In the genomic region with DNA sequence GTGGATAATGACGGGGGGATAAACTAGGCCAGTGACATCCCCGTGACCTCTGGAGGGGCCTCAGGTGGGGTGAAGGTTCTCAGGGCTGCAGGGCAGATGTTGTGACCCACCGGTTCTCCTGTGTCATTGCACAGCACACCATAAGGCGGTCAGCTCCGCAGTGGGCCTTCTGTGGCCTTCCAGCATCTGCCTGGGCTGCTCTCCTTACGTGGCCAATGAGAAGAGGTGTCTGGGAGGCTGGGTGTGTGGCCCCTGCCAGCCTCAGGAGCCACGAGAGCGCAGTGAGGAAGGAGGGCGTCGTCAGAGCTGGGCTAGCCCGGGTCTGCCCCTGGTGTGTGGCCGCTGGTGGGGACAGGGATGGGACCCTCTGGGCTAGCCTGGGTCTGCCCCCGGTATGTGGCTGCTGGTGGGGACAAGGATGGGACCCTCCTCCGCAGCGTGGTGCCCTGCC, we compare ENCODE assay signal across 10 cellular contexts. TPM values are rescaled to one million over a fixed set of nuclear protein-coding genes. Genes with fewer than 3 reads are reported as not detected.
"Had no signal": no experiment of that assay in that cellular context is flagged by ENCODE, and none has a peak within 500 bp of the region (broad histone marks: within the 10 kb centered on the region; RNA-seq: fewer than 3 reads in every experiment).

No MANE protein-coding gene starts in this region.

- H3K36me3 ChIP-seq: adrenal gland, neutrophil had no signal

- H3K27ac ChIP-seq: body of pancreas, neutrophil had no signal

- H3K4me1 ChIP-seq: body of pancreas had no signal

- H3K9me3 ChIP-seq: adrenal gland, body of pancreas, neutrophil had no signal

- H3K27me3 ChIP-seq: adrenal gland had no signal

- H3K4me3 ChIP-seq: adrenal gland, body of pancreas, lung had no signal

- DNase-seq: activated naive CD4-positive, alpha-beta T cell treated with anti-CD3 and anti-CD28 coated beads, Interleukin-2, amount 10 ng/mL, durations not matched to agents 7 days and 5 days; stimulated activated naive CD8-positive, alpha-beta T cell treated with anti-CD3 and anti-CD28 coated beads, Interleukin-15, amount 100 ng/mL, for 72 hours; T-helper 2 cell had no signal

- ATAC-seq: activated CD4-positive, CD25-positive, alpha-beta regulatory T cell treated with anti-CD3 and anti-CD28 coated beads, Interleukin-2, amount 50 U/mL, for 24 hours had no signal

RNA-seq across cellular contexts. Expression of a gene that starts 48.7 kb away (rescaled TPM):
- total RNA-seq: activated T-helper 2 cell treated with anti-CD3 and anti-CD28 coated beads, Interferon-gamma antibody, Interleukin-2, Interleukin-4, amounts not matched to agents 10 μg/mL and 5 μg/mL and 100 μg/mL, durations not matched to agents 14 hours and 24 hours and 36 hours had no signal
- polyA plus RNA-seq: naive thymus-derived CD4-positive, alpha-beta T cell had no signal
